ENCODE assay signal across 8 cellular contexts in the genomic region with DNA sequence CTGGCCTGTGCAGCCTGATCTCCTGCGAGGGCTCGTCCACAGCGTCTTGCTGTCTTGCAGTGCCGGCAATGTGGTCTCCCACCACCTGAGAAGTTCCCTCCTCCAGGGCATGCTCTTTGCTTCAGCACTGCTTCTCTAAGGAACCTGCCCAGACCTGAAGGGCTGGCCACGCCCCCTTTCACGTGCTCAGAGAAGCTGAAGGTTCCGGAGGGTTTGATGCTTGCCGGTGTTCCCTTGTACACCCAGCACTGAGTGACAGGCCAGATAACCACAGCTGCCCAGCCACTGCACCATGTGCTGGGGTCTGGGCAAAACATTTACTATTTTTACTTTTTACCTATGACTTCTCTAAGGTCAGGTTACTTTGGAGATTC. TPM values are rescaled to one million over a fixed set of nuclear protein-coding genes. Genes with fewer than 3 reads are reported as not detected.
DNase-seq lines count a peak whose midpoint lies in the region; ATAC-seq and TF ChIP-seq lines count a peak whose summit lies in the region.

No MANE protein-coding gene starts in this region.

- no peak for ATAC-seq in HG02840 (IDR thresholded peaks at IDR 0.05; ENCODE audit: low FRiP score, unreplicated experiment)

- H3K4me3 ChIP-seq in Karpas-422 (ENCODE audit: low read length) = no peak overlapping the region

- no peak overlapping the region for H3K9ac ChIP-seq in Karpas-422 (ENCODE audit: low read length)

- TF ChIP-seq CTCF in 22Rv1 (IDR thresholded peaks at IDR 0.05) = no peak

- peaks cover 18% of the 10 kb centered on the region; the same call in 1 of the 2 replicates for H4K20me1 ChIP-seq in Karpas-422 (ENCODE audit: insufficient read depth, low read depth, low read length)

- H3K79me2 ChIP-seq in Karpas-422 (ENCODE audit: low read length) = peaks cover 31% of the 10 kb centered on the region

- peaks cover 14% of the 10 kb centered on the region; the same call in 1 of the 2 replicates for H3K36me3 ChIP-seq in Karpas-422 (ENCODE audit: insufficient read depth, low read length)

- peak overlapping the region; percentile 63; the same call in 1 of the 2 replicates for H2AFZ ChIP-seq in Karpas-422 (ENCODE audit: low read length)

- DNase-seq in Karpas-422 (peak; percentile 60), germinal center (ENCODE audit: low spot score) (peak; percentile 88), AML-193 (lab: John Stamatoyannopoulos, UW) (no peak), RKO (ENCODE audit: low spot score) (no peak)
- DNase-seq in activated CD8-positive, alpha-beta memory T cell treated with anti-CD3 and anti-CD28 coated beads for 4 hours (ENCODE audit: low read depth in 2 of 2) = peak; percentile 21 to 29
- peak; percentile 16 to 33 (median 28) for DNase-seq in stimulated activated CD4-positive, alpha-beta T cell treated with anti-CD3 and anti-CD28 coated beads, Interleukin-12 subunit alpha, Interleukin-12 subunit beta, amount 100 ng/mL, for 48 hours (ENCODE audit: low read depth in 2 of 3, low spot score in 1 of 3)

- no peak overlapping the region for H3K4me2 ChIP-seq in Karpas-422 (ENCODE audit: low read depth, low read length, poor library complexity, severe bottlenecking)

- peaks cover 42% of the 10 kb centered on the region for H3K4me1 ChIP-seq in Karpas-422 (ENCODE audit: low read length)

- no peaks in the 10 kb centered on the region for H3K9me2 ChIP-seq in Karpas-422 (replicated peaks; ENCODE audit: insufficient read depth, low read length)

- no peaks in the 10 kb centered on the region for H3K27me3 ChIP-seq in Karpas-422 (ENCODE audit: low read length)

- peak overlapping the region; percentile 71 for H3K27ac ChIP-seq in 22Rv1
- H3K27ac ChIP-seq in Karpas-422 (ENCODE audit: low read length) = no peak overlapping the region

- no peaks in the 10 kb centered on the region for H3K9me3 ChIP-seq in Karpas-422 (ENCODE audit: low read length)

RNA-seq across cellular contexts. Expression of a gene that starts 1.7 kb away (rescaled TPM):
- total RNA-seq in Karpas-422 (2014; rRNA removed; shearing (Covaris generic); ENCODE audit: low replicate concordance) = 18.5 and 33.5 TPM in 2 replicates

RNA-seq across cellular contexts. Expression of a gene that starts 26.1 kb away (rescaled TPM):
- total RNA-seq in Karpas-422 (2014; rRNA removed; shearing (Covaris generic); ENCODE audit: low replicate concordance) = 6.4 and 8.2 TPM in 2 replicates

RNA-seq across cellular contexts. Expression of a gene that starts 48.7 kb away (rescaled TPM):
- total RNA-seq in Karpas-422 (2014; rRNA removed; shearing (Covaris generic); ENCODE audit: low replicate concordance) = 33.6 and 65.0 TPM in 2 replicates

Comparison
In these comparisons a context has a peak if more than half of its experiments do, and no peak if none do; other contexts are left out.
1. DNase-seq: peak in Karpas-422 (single experiment), activated CD8-positive, alpha-beta memory T cell treated with anti-CD3 and anti-CD28 coated beads for 4 hours (2 of 2), germinal center (single experiment) and stimulated activated CD4-positive, alpha-beta T cell treated with anti-CD3 and anti-CD28 coated beads, Interleukin-12 subunit alpha, Interleukin-12 subunit beta, amount 100 ng/mL, for 48 hours (3 of 3); none in AML-193 (0 of 2) and RKO (single experiment).